In genomic region chr5:21642321-21642720, GRCh38 we compare ENCODE assay signal across 28 cellular contexts.
"Had no signal": no experiment of that assay in that cellular context is flagged by ENCODE, and none has a peak within 500 bp of the region (broad histone marks: within the 10 kb centered on the region; RNA-seq: fewer than 3 reads in every experiment).

No MANE protein-coding gene starts in this region.

- H3K4me3 Mint-ChIP-seq: mesothelial cell of epicardium; naive B cell; natural killer cell; nephron progenitor cell; neural progenitor cell; stimulated activated memory B cell treated with anti-CD40 and anti-IgM and Interleukin-4, amounts not matched to agents 10 μg/mL and 1 μg/mL and 100 μg/mL, for 72 hours; stimulated activated naive CD8-positive, alpha-beta T cell treated with anti-CD3 and anti-CD28 coated beads, Interleukin-15, amount 100 ng/mL, for 72 hours; type B pancreatic cell had no signal

- H3K36me3 ChIP-seq: left lung, lower lobe of right lung, neural progenitor cell, ovary, right atrium auricular region, right lobe of liver, tibial nerve, uterus had no signal

- H3K4me3 ChIP-seq: left lung, lower lobe of right lung, neural progenitor cell, ovary, right atrium auricular region, right lobe of liver, smooth muscle cell, tibial nerve, uterus had no signal

- H3K27ac ChIP-seq: left lung, lower lobe of right lung, neural progenitor cell, ovary, right atrium auricular region, right lobe of liver, tibial nerve, uterus had no signal

- H3K27me3 ChIP-seq: left lung, neural progenitor cell, ovary, right atrium auricular region, right lobe of liver, tibial nerve, uterus had no signal

- H3K9me3 Mint-ChIP-seq: nephron progenitor cell; neural progenitor cell; stimulated activated memory B cell treated with anti-CD40 and anti-IgM and Interleukin-4, amounts not matched to agents 10 μg/mL and 1 μg/mL and 100 μg/mL, for 72 hours; stimulated activated naive CD8-positive, alpha-beta T cell treated with anti-CD3 and anti-CD28 coated beads, Interleukin-15, amount 100 ng/mL, for 72 hours; type B pancreatic cell had no signal

- H3K9me3 ChIP-seq: left lung, lower lobe of right lung, ovary, right atrium auricular region, right lobe of liver, uterus had no signal

- H3K27ac Mint-ChIP-seq: mesothelial cell of epicardium; naive B cell; natural killer cell; nephron progenitor cell; neural progenitor cell; progenitor cell of endocrine pancreas; stimulated activated memory B cell treated with anti-CD40 and anti-IgM and Interleukin-4, amounts not matched to agents 10 μg/mL and 1 μg/mL and 100 μg/mL, for 72 hours; stimulated activated naive CD8-positive, alpha-beta T cell treated with anti-CD3 and anti-CD28 coated beads, Interleukin-15, amount 100 ng/mL, for 72 hours; type B pancreatic cell had no signal

- H3K4me2 ChIP-seq: neural progenitor cell, smooth muscle cell had no signal

- ATAC-seq: left colon; lower lobe of right lung; natural killer cell; right lobe of liver; stimulated activated memory B cell treated with anti-CD40 and anti-IgM and Interleukin-4, amounts not matched to agents 10 μg/mL and 1 μg/mL and 100 μg/mL, for 72 hours; stimulated activated naive CD8-positive, alpha-beta T cell treated with anti-CD3 and anti-CD28 coated beads, Interleukin-15, amount 100 ng/mL, for 72 hours had no signal

- H3K4me1 Mint-ChIP-seq: mesothelial cell of epicardium; naive B cell; natural killer cell; nephron progenitor cell; neural progenitor cell; stimulated activated memory B cell treated with anti-CD40 and anti-IgM and Interleukin-4, amounts not matched to agents 10 μg/mL and 1 μg/mL and 100 μg/mL, for 72 hours; stimulated activated naive CD8-positive, alpha-beta T cell treated with anti-CD3 and anti-CD28 coated beads, Interleukin-15, amount 100 ng/mL, for 72 hours had no signal

- DNase-seq: hippocampal formation; kidney; left colon; left lung; lower lobe of right lung; mammary epithelial cell; mesendoderm; naive B cell; natural killer cell; nephron progenitor cell; ovary; right lobe of liver; stimulated activated CD4-positive, alpha-beta T cell treated with anti-CD3 and anti-CD28 coated beads, Interleukin-1b, Interleukin-23, amount 100 ng/mL, for 48 hours; stimulated activated CD4-positive, alpha-beta T cell treated with anti-CD3 and anti-CD28 coated beads, Interleukin-2, amount 100 ng/mL, for 48 hours; stimulated activated CD4-positive, alpha-beta T cell treated with anti-CD3 and anti-CD28 coated beads, Interleukin-4, amount 100 ng/mL, for 4 hours; stimulated activated CD8-positive, alpha-beta memory T cell treated with anti-CD3 and anti-CD28 coated beads, Interleukin-4, amount 100 ng/mL, for 48 hours; stimulated activated naive CD4-positive, alpha-beta T cell treated with Interleukin-2 at 50 U/mL for 16 hours; stimulated activated naive CD8-positive, alpha-beta T cell treated with anti-CD3 and anti-CD28 coated beads, Interleukin-15, amount 100 ng/mL, for 72 hours; substantia nigra; uterus had no signal

- H3K4me1 ChIP-seq: left lung, lower lobe of right lung, neural progenitor cell, right atrium auricular region, right lobe of liver, tibial nerve, uterus had no signal

- H3K36me3 Mint-ChIP-seq: naive B cell; natural killer cell; neural progenitor cell; stimulated activated memory B cell treated with anti-CD40 and anti-IgM and Interleukin-4, amounts not matched to agents 10 μg/mL and 1 μg/mL and 100 μg/mL, for 72 hours; type B pancreatic cell had no signal

- H3K27me3 Mint-ChIP-seq: naive B cell; progenitor cell of endocrine pancreas; stimulated activated memory B cell treated with anti-CD40 and anti-IgM and Interleukin-4, amounts not matched to agents 10 μg/mL and 1 μg/mL and 100 μg/mL, for 72 hours; stimulated activated naive CD8-positive, alpha-beta T cell treated with anti-CD3 and anti-CD28 coated beads, Interleukin-15, amount 100 ng/mL, for 72 hours; type B pancreatic cell had no signal

- H3K9ac ChIP-seq: neural progenitor cell had no signal
